In genomic region chr6:163165155-163165910, GRCh38 we compare ENCODE assay signal across 22 cellular contexts.
DNase-seq lines count a peak whose midpoint lies in the region; ATAC-seq and TF ChIP-seq lines count a peak whose summit lies in the region.
"Had no signal": no experiment of that assay in that cellular context is flagged by ENCODE, and none has a peak within 500 bp of the region (broad histone marks: within the 10 kb centered on the region; RNA-seq: fewer than 3 reads in every experiment).

No MANE protein-coding gene starts in this region.

- H3K9me3 ChIP-seq in parathyroid adenoma (ENCODE audit: control insufficient read depth, low read length) = no peaks in the 10 kb centered on the region
- H3K9me3 ChIP-seq in MG63 = no peaks in the 10 kb centered on the region
- H3K9me3 ChIP-seq: HAP-1 had no signal

- H3K27me3 ChIP-seq in parathyroid adenoma (ENCODE audit: control insufficient read depth, insufficient read depth, low read length) (no peaks in the 10 kb centered on the region), MG63 (no peaks in the 10 kb centered on the region)

- peaks cover 12% of the 10 kb centered on the region for H3K4me1 ChIP-seq in parathyroid adenoma
- H3K4me1 ChIP-seq: HAP-1 had no signal

- H3K36me3 Mint-ChIP-seq in activated T-cell treated with anti-CD3 and anti-CD28 coated beads, Interleukin-2, amount 50 U/mL, for 4 hours (ENCODE audit: insufficient read depth) = no peaks in the 10 kb centered on the region
- H3K36me3 Mint-ChIP-seq: CD4-positive, alpha-beta memory T cell had no signal

- H3K4me2 ChIP-seq in parathyroid adenoma (ENCODE audit: low read length) = no peak overlapping the region

- H3K4me3 Mint-ChIP-seq in activated T-cell treated with anti-CD3 and anti-CD28 coated beads, Interleukin-2, amount 50 U/mL, for 4 hours = no peak overlapping the region
- H3K4me3 Mint-ChIP-seq: CD4-positive, alpha-beta memory T cell; HFFc6 had no signal

- no peaks in the 10 kb centered on the region for H3K79me2 ChIP-seq in parathyroid adenoma

- no peak for TF ChIP-seq CTCF in parathyroid adenoma (IDR thresholded peaks at IDR 0.05)

- no peaks in the 10 kb centered on the region for H3K9me3 Mint-ChIP-seq in activated T-cell treated with anti-CD3 and anti-CD28 coated beads, Interleukin-2, amount 50 U/mL, for 4 hours

- no peak for DNase-seq in activated T-cell treated with anti-CD3 and anti-CD28 coated beads, Interleukin-2, amount 50 U/mL, for 4 hours
- DNase-seq in MG63 = no peak
- DNase-seq in stimulated activated CD4-positive, alpha-beta T cell treated with anti-CD3 and anti-CD28 coated beads, Interleukin-4, amount 100 ng/mL, for 24 hours = no peak
- DNase-seq: CD4-positive, alpha-beta memory T cell; COR-L47; DMS53; GOT3; HFFc6; Kasumi-1; MV-4-11; NCI-H1436 treated with DMSO at 0.1 percent for 48 hours; NCI-H187 treated with DMSO at 0.1 percent for 48 hours; NCI-H2171 treated with DMSO at 0.1 percent for 48 hours; NCI-H524; NCI-H748 treated with DMSO at 0.1 percent for 48 hours had no signal

- no peaks in the 10 kb centered on the region for H3K27me3 Mint-ChIP-seq in activated T-cell treated with anti-CD3 and anti-CD28 coated beads, Interleukin-2, amount 50 U/mL, for 4 hours (ENCODE audit: low read depth)

- no peak overlapping the region for H2AFZ ChIP-seq in parathyroid adenoma

- no peak overlapping the region for H3K9ac ChIP-seq in parathyroid adenoma

- no peak overlapping the region for H3K4me3 ChIP-seq in parathyroid adenoma (ENCODE audit: low read depth, low read length)
- no peak overlapping the region for H3K4me3 ChIP-seq in MG63
- H3K4me3 ChIP-seq: GM12878, HAP-1, K562 had no signal

- no peaks in the 10 kb centered on the region for H3K36me3 ChIP-seq in parathyroid adenoma (ENCODE audit: control insufficient read depth, insufficient read depth, low read length)
- no peaks in the 10 kb centered on the region for H3K36me3 ChIP-seq in MG63
- H3K36me3 ChIP-seq: HAP-1 had no signal

- peak overlapping the region; percentile 99 for H3K27ac ChIP-seq in angular gyrus (ENCODE audit: low read depth, low read length)
- H3K27ac ChIP-seq in cingulate gyrus (ENCODE audit: low read depth, low read length) = peak overlapping the region; percentile 100
- peak overlapping the region; percentile 62 for H3K27ac ChIP-seq in parathyroid adenoma
- H3K27ac ChIP-seq in temporal lobe (ENCODE audit: low read depth, low read length) = peak overlapping the region; percentile 100

- ATAC-seq in activated T-cell treated with anti-CD3 and anti-CD28 coated beads, Interleukin-2, amount 50 U/mL, for 4 hours = no peak
- ATAC-seq: GM12878, K562 had no signal

- no peaks in the 10 kb centered on the region for H3K4me1 Mint-ChIP-seq in activated T-cell treated with anti-CD3 and anti-CD28 coated beads, Interleukin-2, amount 50 U/mL, for 4 hours (ENCODE audit: low read depth)
- H3K4me1 Mint-ChIP-seq: CD4-positive, alpha-beta memory T cell had no signal
